In the genomic region with DNA sequence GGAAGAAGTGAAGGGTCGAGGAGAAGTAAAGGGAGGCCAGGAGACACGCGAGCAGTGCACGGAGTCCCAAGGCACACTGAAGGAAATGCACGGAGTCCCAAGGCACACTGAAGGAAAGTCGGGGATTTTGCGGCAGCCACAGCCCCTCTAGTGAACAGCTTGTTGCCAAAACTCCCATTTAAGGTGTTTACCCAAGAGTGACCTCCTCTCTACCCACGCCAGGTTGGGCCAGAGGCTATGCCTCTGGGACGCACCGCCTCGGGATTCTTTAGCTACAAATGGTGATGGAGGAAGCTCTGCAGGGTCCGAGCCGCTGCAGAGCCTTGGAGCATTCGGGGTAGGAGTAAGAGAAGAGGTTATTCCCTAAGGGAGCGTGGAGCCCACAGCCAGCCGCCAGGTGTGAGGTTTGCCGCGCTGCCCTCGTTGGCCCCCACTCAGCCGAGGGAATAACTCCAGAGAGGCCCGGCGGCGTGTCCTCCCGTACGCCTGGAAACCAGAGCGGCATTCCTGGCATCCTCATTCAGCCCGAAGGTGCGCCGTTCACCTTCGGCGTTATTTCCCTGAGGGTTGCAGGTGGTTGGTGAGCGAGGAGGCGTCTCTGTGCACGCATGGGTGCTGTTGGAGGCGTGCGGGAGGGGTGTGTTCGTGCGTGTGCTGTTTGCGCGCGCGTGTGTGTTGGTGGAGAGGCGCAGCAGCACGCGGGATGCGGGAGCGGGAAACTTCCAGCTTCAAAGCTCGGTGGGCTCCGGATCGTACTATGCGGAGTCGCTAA, we compare ENCODE assay signal across 1 cellular context.
A peak's percentile ranks its signal among the peaks of the same experiment; 100 is the strongest.
TF ChIP-seq lines count a peak whose summit lies in the region.

No MANE protein-coding gene starts in this region.

TF ChIP-seq in neural cell, 6 proteins besides CTCF, POLR2A, EP300 and RAD21 (continued from another document):
- no peak for TF ChIP-seq REST (IDR thresholded peaks at IDR 0.05; ENCODE audit: borderline replicate concordance)
- no peak for TF ChIP-seq POLR2AphosphoS5 (IDR thresholded peaks at IDR 0.05)
- peak; percentile 2 for TF ChIP-seq EZH2 (IDR thresholded peaks at IDR 0.05; ENCODE audit: borderline replicate concordance, insufficient read depth, low read length, poor library complexity, severe bottlenecking)
TF ChIP-seq in neural cell: peak in this region for 1.
